20 cellular contexts compared by ENCODE assay signal in the genomic region with DNA sequence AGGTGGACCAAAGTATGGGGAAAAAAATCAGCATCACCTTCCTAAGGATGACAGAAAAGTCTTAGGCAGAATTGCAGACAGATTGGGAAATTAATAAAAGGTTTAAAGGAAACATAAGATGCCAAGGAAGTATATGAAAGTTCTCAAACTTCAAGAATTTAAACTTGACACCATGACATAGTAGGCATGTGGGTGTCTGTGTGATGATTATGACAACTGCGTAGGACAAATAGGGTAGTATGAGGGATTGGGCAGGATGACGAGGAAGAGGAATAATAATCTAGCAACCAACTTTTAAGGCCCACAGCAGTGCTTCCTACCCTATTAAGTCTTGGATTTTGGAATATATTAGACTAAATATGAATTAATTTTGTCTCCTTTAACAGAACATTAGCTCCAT.
"Had no signal": no experiment of that assay in that cellular context is flagged by ENCODE, and none has a peak within 500 bp of the region (broad histone marks: within the 10 kb centered on the region; RNA-seq: fewer than 3 reads in every experiment).

No MANE protein-coding gene starts in this region.

- ATAC-seq: SK-N-SH treated with all-trans-retinoic acid at 6 μM for 48 hours had no signal

- FAIRE-seq: HTR-8/SVneo, RCC 7860 had no signal

- DNase-seq: KBM-7, MV-4-11, NCI-H1048, NCI-H1105 treated with DMSO at 0.1 percent for 48 hours, NCI-H1417 treated with DMSO at 0.1 percent for 48 hours, NCI-H146, NCI-H1694 treated with DMSO at 0.1 percent for 48 hours, NCI-H1930, NCI-H2081, NCI-H2107, NCI-H2227 treated with DMSO at 0.1 percent for 48 hours, NCI-H524, NCI-H526 treated with DMSO at 0.1 percent for 48 hours, NCI-H774, RPMI8226, SHP77 had no signal

- H3K27ac ChIP-seq: HL-60 had no signal
